In genomic region chr14:54435500-54435981, GRCh38 we compare ENCODE assay signal across 9 cellular contexts. TPM values are rescaled to one million over a fixed set of nuclear protein-coding genes. Genes with fewer than 3 reads are reported as not detected.
DNase-seq lines count a peak whose midpoint lies in the region; ATAC-seq and TF ChIP-seq lines count a peak whose summit lies in the region.
"Had no signal": no experiment of that assay in that cellular context is flagged by ENCODE, and none has a peak within 500 bp of the region (broad histone marks: within the 10 kb centered on the region; RNA-seq: fewer than 3 reads in every experiment).

No MANE protein-coding gene starts in this region.

- H3K27ac Mint-ChIP-seq in MCF 10A (ENCODE audit: low read depth, unreplicated experiment) = peak overlapping the region; percentile 85
- H3K27ac Mint-ChIP-seq in stimulated activated effector memory CD8-positive, alpha-beta T cell treated with anti-CD3 and anti-CD28 coated beads, Interleukin-12 subunit alpha, Interleukin-12 subunit beta, amount 100 ng/mL, for 72 hours = peak overlapping the region; percentile 79

- no TSS peak for BruUV-seq in MCF 10A (replicated peaks; lab: Mats Ljungman, UMichigan)

- DNase-seq in MCF 10A (ENCODE audit: unreplicated experiment) (peak; percentile 30), breast epithelium (ENCODE audit: low spot score in 2 of 2) (no peak), amniotic stem cell (lab: John Stamatoyannopoulos, UW) (peak; percentile 22), pons (ENCODE audit: low spot score) (no peak), NCI-H345 treated with DMSO at 0.1 percent for 48 hours (lab: John Stamatoyannopoulos, UW; ENCODE audit: unreplicated experiment) (no peak), iPS-NIHi7 (ENCODE audit: extremely low spot score) (no peak)
- no peak for DNase-seq in stimulated activated effector memory CD8-positive, alpha-beta T cell treated with anti-CD3 and anti-CD28 coated beads, Interleukin-12 subunit alpha, Interleukin-12 subunit beta, amount 100 ng/mL, for 72 hours (ENCODE audit: low spot score in 2 of 2)
- DNase-seq: SJCRH30 had no signal

- H3K27me3 Mint-ChIP-seq in MCF 10A (ENCODE audit: insufficient read depth, unreplicated experiment) = no peaks in the 10 kb centered on the region

- peaks cover 43% of the 10 kb centered on the region for H3K4me1 Mint-ChIP-seq in MCF 10A (ENCODE audit: insufficient read depth, unreplicated experiment)
- peaks cover 60% of the 10 kb centered on the region for H3K4me1 Mint-ChIP-seq in stimulated activated effector memory CD8-positive, alpha-beta T cell treated with anti-CD3 and anti-CD28 coated beads, Interleukin-12 subunit alpha, Interleukin-12 subunit beta, amount 100 ng/mL, for 72 hours

- no peaks in the 10 kb centered on the region for H3K9me3 ChIP-seq in breast epithelium
- H3K9me3 ChIP-seq: SJCRH30 had no signal

- intact Hi-C loops in MCF 10A (cut with micrococcal nuclease) (no loop called here), breast epithelium (cut with DNase I; ENCODE audit: low total_unique reads) (no loop called here)

- POLR2A ChIA-PET in MCF 10A (lab: Yijun Ruan, JAX) = interaction anchor here (0.6 to 2.6 kb wide), 11 partner anchors 8 to 997 kb away, joined by 3 to 21 read pairs (median 4); partner anchors contain the start of gene GMFB

- H3K36me3 ChIP-seq in breast epithelium = no peaks in the 10 kb centered on the region

- peak; percentile 35 for ATAC-seq in HG03469 (IDR thresholded peaks at IDR 0.05; ENCODE audit: unreplicated experiment)
- ATAC-seq in stimulated activated effector memory CD8-positive, alpha-beta T cell treated with anti-CD3 and anti-CD28 coated beads, Interleukin-12 subunit alpha, Interleukin-12 subunit beta, amount 100 ng/mL, for 72 hours = peak; percentile 99

- no peak overlapping the region for H3K27ac ChIP-seq in breast epithelium
- H3K27ac ChIP-seq: SJCRH30 had no signal

- CTCF ChIA-PET in MCF 10A (lab: Yijun Ruan, JAX) = interaction anchor here (0.6 to 1.3 kb wide), 2 partner anchors 53 to 190 kb away, joined by 3 to 4 read pairs; no protein-coding TSS in a partner anchor

- no peaks in the 10 kb centered on the region for H3K9me3 Mint-ChIP-seq in MCF 10A (ENCODE audit: unreplicated experiment)
- no peaks in the 10 kb centered on the region for H3K9me3 Mint-ChIP-seq in stimulated activated effector memory CD8-positive, alpha-beta T cell treated with anti-CD3 and anti-CD28 coated beads, Interleukin-12 subunit alpha, Interleukin-12 subunit beta, amount 100 ng/mL, for 72 hours

- H3K4me3 ChIP-seq in breast epithelium = no peak overlapping the region
- H3K4me3 ChIP-seq: SJCRH30 had no signal

- no peaks in the 10 kb centered on the region for H3K27me3 ChIP-seq in breast epithelium
- H3K27me3 ChIP-seq: SJCRH30 had no signal

- TF ChIP-seq CTCF in MCF 10A (IDR thresholded peaks at IDR 0.05; ENCODE audit: unreplicated experiment) (no peak), breast epithelium (IDR thresholded peaks at IDR 0.05) (no peak)

- H3K4me1 ChIP-seq in breast epithelium = no peaks in the 10 kb centered on the region

- peak overlapping the region; percentile 54 for H3K4me3 Mint-ChIP-seq in MCF 10A (ENCODE audit: unreplicated experiment)
- H3K4me3 Mint-ChIP-seq in stimulated activated effector memory CD8-positive, alpha-beta T cell treated with anti-CD3 and anti-CD28 coated beads, Interleukin-12 subunit alpha, Interleukin-12 subunit beta, amount 100 ng/mL, for 72 hours = peak overlapping the region; percentile 63

- no peak for TF ChIP-seq POLR2A in breast epithelium (IDR thresholded peaks at IDR 0.05)

- H3K36me3 Mint-ChIP-seq in MCF 10A (ENCODE audit: insufficient read depth, unreplicated experiment) = peaks cover 59% of the 10 kb centered on the region
- H3K36me3 Mint-ChIP-seq in stimulated activated effector memory CD8-positive, alpha-beta T cell treated with anti-CD3 and anti-CD28 coated beads, Interleukin-12 subunit alpha, Interleukin-12 subunit beta, amount 100 ng/mL, for 72 hours = peaks cover 78% of the 10 kb centered on the region

RNA-seq across cellular contexts. Expression of gene CNIH1, which starts 5.6 kb away (rescaled TPM):
- total RNA-seq in MCF 10A (2022) (217 and 228 TPM in 2 replicates), breast epithelium (100 to 1,000 TPM; 120 to 200 (median 146) TPM)

RNA-seq across cellular contexts. Expression of gene CDKN3, which starts 38.7 kb away (rescaled TPM):
- total RNA-seq in MCF 10A (2022) (66.4 and 66.5 TPM in 2 replicates), breast epithelium (1 to 10 TPM; 2.0 to 4.3 (median 2.9) TPM)

RNA-seq across cellular contexts. Expression of gene GMFB, which starts 53.2 kb away (rescaled TPM):
- 53.3 and 65.0 TPM in 2 replicates for total RNA-seq in MCF 10A (2022)
- total RNA-seq in breast epithelium = 10 to 100 TPM; 43.3 to 82.5 (median 64.6) TPM

Comparison
In these comparisons a context has a peak if more than half of its experiments do, and no peak if none do; other contexts are left out.
1. DNase-seq: peak in MCF 10A (single experiment) and amniotic stem cell (single experiment); none in breast epithelium (0 of 2), stimulated activated effector memory CD8-positive, alpha-beta T cell treated with anti-CD3 and anti-CD28 coated beads, Interleukin-12 subunit alpha, Interleukin-12 subunit beta, amount 100 ng/mL, for 72 hours (0 of 2), pons (single experiment), NCI-H345 treated with DMSO at 0.1 percent for 48 hours (single experiment) and iPS-NIHi7 (single experiment).
2. RNA of gene CDKN3, which starts 38.7 kb away (total RNA-seq): 66.4 to 66.5 TPM in MCF 10A; 2.0 to 4.3 TPM in breast epithelium; every median in the first group is over 10 times any median in the second.